In genomic region chr20:57342829-57343228, GRCh38 we compare ENCODE assay signal across 36 cellular contexts. TPM values are rescaled to one million over a fixed set of nuclear protein-coding genes. Genes with fewer than 3 reads are reported as not detected.
DNase-seq lines count a peak whose midpoint lies in the region; ATAC-seq and TF ChIP-seq lines count a peak whose summit lies in the region.
"Had no signal": no experiment of that assay in that cellular context is flagged by ENCODE, and none has a peak within 500 bp of the region (broad histone marks: within the 10 kb centered on the region; RNA-seq: fewer than 3 reads in every experiment).

No MANE protein-coding gene starts in this region.

- H3K4me3 ChIP-seq in mammary epithelial cell (replicated peaks in 1 of 3; ENCODE audit: insufficient read depth in 1 of 3, low read depth in 2 of 3, low read length in 3 of 3): no peak overlapping the region
- no peak overlapping the region for H3K4me3 ChIP-seq in fibroblast of mammary gland (ENCODE audit: control insufficient read depth, low read depth, low read length)
- H3K4me3 ChIP-seq: colonic mucosa, gastroesophageal sphincter, K562, psoas muscle, sigmoid colon had no signal

- H3K9me3 Mint-ChIP-seq in MCF 10A (ENCODE audit: unreplicated experiment): no peaks in the 10 kb centered on the region
- H3K9me3 Mint-ChIP-seq in stimulated activated effector memory CD8-positive, alpha-beta T cell treated with anti-CD3 and anti-CD28 coated beads, Interleukin-12 subunit alpha, Interleukin-12 subunit beta, amount 100 ng/mL, for 72 hours: no peaks in the 10 kb centered on the region
- H3K9me3 Mint-ChIP-seq: activated CD4-positive, alpha-beta T cell treated with anti-CD3 and anti-CD28 coated beads, Interleukin-2, amount 10 ng/mL, durations not matched to agents 7 days and 5 days; CD8-positive, alpha-beta T cell; naive thymus-derived CD4-positive, alpha-beta T cell had no signal

- H3K27me3 ChIP-seq in mammary epithelial cell (ENCODE audit: insufficient read depth, low read length): no peaks in the 10 kb centered on the region
- H3K27me3 ChIP-seq: colonic mucosa had no signal

- no peak overlapping the region for H3K9ac ChIP-seq in mammary epithelial cell (ENCODE audit: insufficient read depth, low read length)

- H3K4me2 ChIP-seq in mammary epithelial cell (ENCODE audit: insufficient read depth, low read depth, low read length): no peak overlapping the region

- H3K36me3 ChIP-seq in mammary epithelial cell (ENCODE audit: insufficient read depth, low read length): no peaks in the 10 kb centered on the region
- H3K36me3 ChIP-seq: colonic mucosa, gastroesophageal sphincter, sigmoid colon had no signal

- in situ Hi-C loops in mammary epithelial cell (cut with MboI; ENCODE audit: low sequenced_read_pairs in 2 of 2): loop anchor here (5.0 to 25.0 kb wide), 2 partner anchors 256 to 781 kb away; no protein-coding TSS in a partner anchor

- ATAC-seq in SK-N-SH treated with all-trans-retinoic acid at 6 μM for 48 hours (peak; percentile 24; the same call in 2 of the 3 replicates), HG02840 (IDR thresholded peaks at IDR 0.05; ENCODE audit: low FRiP score, unreplicated experiment) (no peak)
- no peak for ATAC-seq in stimulated activated effector memory CD8-positive, alpha-beta T cell treated with anti-CD3 and anti-CD28 coated beads, Interleukin-12 subunit alpha, Interleukin-12 subunit beta, amount 100 ng/mL, for 72 hours
- ATAC-seq: CD8-positive, alpha-beta T cell; gastroesophageal sphincter; K562; left ventricle myocardium superior; naive thymus-derived CD4-positive, alpha-beta T cell; psoas muscle had no signal

- WGBS in mammary epithelial cell (ENCODE audit: low coverage, missing lambda C conversion rate): 28% methylated on average over 2 of the region's 2 CpGs

- intact Hi-C loops in mammary epithelial cell (cut with micrococcal nuclease) (loop anchor here (10.0 kb wide), 1 partner anchor 368 kb away; no protein-coding TSS in a partner anchor), MCF 10A (cut with micrococcal nuclease) (no loop called here)

- BruUV-seq in mammary epithelial cell (replicated peaks; lab: Mats Ljungman, UMichigan): no TSS peak
- no TSS peak for BruUV-seq in MCF 10A (replicated peaks; lab: Mats Ljungman, UMichigan)

- dilution Hi-C loops in mammary epithelial cell (cut with HindIII; ENCODE audit: low sequenced_read_pairs): no loop called here

- H3K36me3 Mint-ChIP-seq in MCF 10A (ENCODE audit: insufficient read depth, unreplicated experiment): no peaks in the 10 kb centered on the region
- no peaks in the 10 kb centered on the region for H3K36me3 Mint-ChIP-seq in stimulated activated effector memory CD8-positive, alpha-beta T cell treated with anti-CD3 and anti-CD28 coated beads, Interleukin-12 subunit alpha, Interleukin-12 subunit beta, amount 100 ng/mL, for 72 hours
- H3K36me3 Mint-ChIP-seq: brain; CD8-positive, alpha-beta T cell; naive thymus-derived CD4-positive, alpha-beta T cell had no signal

- H3K4me1 ChIP-seq in mammary epithelial cell (ENCODE audit: insufficient read depth, low read length): no peaks in the 10 kb centered on the region
- H3K4me1 ChIP-seq: colonic mucosa, gastroesophageal sphincter, psoas muscle, sigmoid colon had no signal

- H3K27ac Mint-ChIP-seq in MCF 10A (ENCODE audit: low read depth, unreplicated experiment): no peak overlapping the region
- H3K27ac Mint-ChIP-seq in stimulated activated effector memory CD8-positive, alpha-beta T cell treated with anti-CD3 and anti-CD28 coated beads, Interleukin-12 subunit alpha, Interleukin-12 subunit beta, amount 100 ng/mL, for 72 hours: no peak overlapping the region
- H3K27ac Mint-ChIP-seq: activated CD4-positive, alpha-beta T cell treated with anti-CD3 and anti-CD28 coated beads, Interleukin-2, amount 10 ng/mL, durations not matched to agents 7 days and 5 days; brain; CD8-positive, alpha-beta T cell; naive thymus-derived CD4-positive, alpha-beta T cell had no signal

- H3K4me1 Mint-ChIP-seq in MCF 10A (ENCODE audit: insufficient read depth, unreplicated experiment): no peaks in the 10 kb centered on the region
- H3K4me1 Mint-ChIP-seq in stimulated activated effector memory CD8-positive, alpha-beta T cell treated with anti-CD3 and anti-CD28 coated beads, Interleukin-12 subunit alpha, Interleukin-12 subunit beta, amount 100 ng/mL, for 72 hours: no peaks in the 10 kb centered on the region
- H3K4me1 Mint-ChIP-seq: activated CD4-positive, alpha-beta T cell treated with anti-CD3 and anti-CD28 coated beads, Interleukin-2, amount 10 ng/mL, durations not matched to agents 7 days and 5 days; brain had no signal

- H3K4me3 Mint-ChIP-seq in MCF 10A (ENCODE audit: unreplicated experiment): no peak overlapping the region
- H3K4me3 Mint-ChIP-seq in stimulated activated effector memory CD8-positive, alpha-beta T cell treated with anti-CD3 and anti-CD28 coated beads, Interleukin-12 subunit alpha, Interleukin-12 subunit beta, amount 100 ng/mL, for 72 hours: no peak overlapping the region
- H3K4me3 Mint-ChIP-seq: activated CD4-positive, alpha-beta T cell treated with anti-CD3 and anti-CD28 coated beads, Interleukin-2, amount 10 ng/mL, durations not matched to agents 7 days and 5 days; brain; CD8-positive, alpha-beta T cell; naive thymus-derived CD4-positive, alpha-beta T cell had no signal

- no peak overlapping the region for H2AFZ ChIP-seq in mammary epithelial cell (ENCODE audit: low read depth, low read length)

- H3K79me2 ChIP-seq in mammary epithelial cell (ENCODE audit: insufficient read depth, low read length): no peaks in the 10 kb centered on the region

- no peaks in the 10 kb centered on the region for H3K27me3 Mint-ChIP-seq in MCF 10A (ENCODE audit: insufficient read depth, unreplicated experiment)

- no peak for TF ChIP-seq CTCF in mammary epithelial cell (conservative IDR thresholded peaks at IDR 0.05 in 1 of 2, IDR thresholded peaks at IDR 0.05 in 1 of 2; ENCODE audit: extremely low read depth in 1 of 2, insufficient read depth in 1 of 2, low read depth in 1 of 2, low read length in 2 of 2)
- TF ChIP-seq CTCF in MCF 10A (IDR thresholded peaks at IDR 0.05; ENCODE audit: unreplicated experiment): no peak
- TF ChIP-seq CTCF in fibroblast of mammary gland (conservative IDR thresholded peaks at IDR 0.05; ENCODE audit: control insufficient read depth, insufficient read depth, low read depth, low read length): no peak

- DNase-seq in mammary epithelial cell (peak; percentile 29), MCF 10A (ENCODE audit: unreplicated experiment) (no peak), fibroblast of mammary gland (ENCODE audit: low read depth) (peak; percentile 42), hepatic stellate cell (ENCODE audit: low spot score) (no peak), ureter (ENCODE audit: low spot score) (no peak)
- no peak for DNase-seq in stimulated activated effector memory CD8-positive, alpha-beta T cell treated with anti-CD3 and anti-CD28 coated beads, Interleukin-12 subunit alpha, Interleukin-12 subunit beta, amount 100 ng/mL, for 72 hours (ENCODE audit: low spot score in 2 of 2)
- DNase-seq: activated CD4-positive, alpha-beta T cell treated with anti-CD3 and anti-CD28 coated beads, Interleukin-2, amount 10 ng/mL, durations not matched to agents 7 days and 5 days; activated T-cell treated with anti-CD3 and anti-CD28 coated beads, Interleukin-2, amount 50 U/mL, for 48 hours; CD8-positive, alpha-beta T cell; colonic mucosa; effector memory CD4-positive, alpha-beta T cell; hippocampal formation; left ventricle myocardium superior; midbrain; MM.1S; naive thymus-derived CD4-positive, alpha-beta T cell; NCI-H1417 treated with DMSO at 0.1 percent for 48 hours; NCI-H446; occipital lobe; psoas muscle; Right ventricle myocardium superior; sigmoid colon; stimulated activated CD4-positive, alpha-beta T cell treated with anti-CD3 and anti-CD28 coated beads, Interleukin-15, amount 100 ng/mL, for 24 hours; stimulated activated naive CD4-positive, alpha-beta T cell; T-helper 9 cell had no signal

- H3K27ac ChIP-seq in mammary epithelial cell (ENCODE audit: insufficient read depth, low read depth, low read length): no peak overlapping the region
- H3K27ac ChIP-seq: 22Rv1, colonic mucosa, gastroesophageal sphincter, psoas muscle, sigmoid colon had no signal

- H4K20me1 ChIP-seq in mammary epithelial cell (ENCODE audit: insufficient read depth, low read length): no peaks in the 10 kb centered on the region

- CTCF ChIA-PET in mammary epithelial cell (lab: Charles Lee; ENCODE audit: low non-redundant PET): interaction anchor here (1.0 kb wide), 1 partner anchor 253 kb away, joined by 3 read pairs; no protein-coding TSS in a partner anchor
- CTCF ChIA-PET in MCF 10A (lab: Yijun Ruan, JAX): interaction anchor here (0.8 to 14.7 kb wide), 4 partner anchors 12 to 252 kb away, joined by 3 to 485 read pairs (median 110); partner anchors contain the start of gene SPO11

- no peaks in the 10 kb centered on the region for H3K9me3 ChIP-seq in mammary epithelial cell (replicated peaks; ENCODE audit: insufficient read depth, low read length)
- H3K9me3 ChIP-seq: colonic mucosa, gastroesophageal sphincter, psoas muscle, sigmoid colon had no signal

- POLR2A ChIA-PET in MCF 10A (lab: Yijun Ruan, JAX): interaction anchor here (1.0 kb wide), 1 partner anchor 247 kb away, joined by 3 read pairs; no protein-coding TSS in a partner anchor

TF ChIP-seq in SK-N-SH treated with all-trans-retinoic acid at 6 μM for 48 hours, 23 proteins besides CTCF, POLR2A, EP300 and RAD21 (continues in another document):
- TF ChIP-seq ARNTL (CRISPR knock-in tag; IDR thresholded peaks at IDR 0.05; ENCODE audit: borderline replicate concordance, low read depth): no peak
- no peak for TF ChIP-seq CSRNP3 (CRISPR knock-in tag; IDR thresholded peaks at IDR 0.05)
- no peak for TF ChIP-seq ZFP3 (CRISPR knock-in tag; IDR thresholded peaks at IDR 0.05)

RNA-seq across cellular contexts. Expression of gene RAE1, which starts 8.2 kb away (rescaled TPM):
- total RNA-seq in mammary epithelial cell (10 to 100 TPM; 30.2 to 34.7 TPM), MCF 10A (2022) (46.7 and 60.3 TPM in 2 replicates), ureter (26.3 TPM)
- polyA plus RNA-seq in mammary epithelial cell: 42.3 TPM
- polyA minus RNA-seq in mammary epithelial cell: 38.7 TPM

RNA-seq across cellular contexts. Expression of gene SPO11, which starts 13.2 kb away (rescaled TPM):
- total RNA-seq in mammary epithelial cell (not detected), MCF 10A (2022) (not detected in 2 replicates), ureter (not detected)
- not detected for polyA plus RNA-seq in mammary epithelial cell
- not detected for polyA minus RNA-seq in mammary epithelial cell
- total RNA-seq: activated CD4-positive, alpha-beta T cell treated with anti-CD3 and anti-CD28 coated beads, Interleukin-2, amount 10 ng/mL, durations not matched to agents 7 days and 5 days; CD8-positive, alpha-beta T cell; colonic mucosa; gastroesophageal sphincter; HT1080; K562; left ventricle myocardium superior; naive thymus-derived CD4-positive, alpha-beta T cell; occipital lobe; OCI-LY7; psoas muscle; Right ventricle myocardium superior; sigmoid colon; temporal lobe; urinary bladder had no signal
- polyA plus RNA-seq: esophagus; K562; naive thymus-derived CD4-positive, alpha-beta T cell; psoas muscle; sigmoid colon; urinary bladder had no signal

RNA-seq across cellular contexts. Expression of gene RBM38, which starts 48.4 kb away (rescaled TPM):
- total RNA-seq in mammary epithelial cell (10 to 100 TPM; 16.2 to 21.2 TPM), MCF 10A (2022) (5.1 and 5.8 TPM in 2 replicates), ureter (18.2 TPM)
- 15.4 TPM for polyA plus RNA-seq in mammary epithelial cell
- polyA minus RNA-seq in mammary epithelial cell: 5.9 TPM

Comparison
In these comparisons a context has a peak if more than half of its experiments do, and no peak if none do; other contexts are left out.
1. DNase-seq: peak in mammary epithelial cell (single experiment) and fibroblast of mammary gland (single experiment); none in MCF 10A (single experiment), hepatic stellate cell (single experiment), stimulated activated effector memory CD8-positive, alpha-beta T cell treated with anti-CD3 and anti-CD28 coated beads, Interleukin-12 subunit alpha, Interleukin-12 subunit beta, amount 100 ng/mL, for 72 hours (0 of 2) and ureter (single experiment).